ENCODE assay signal across 1 cellular context in the genomic region with DNA sequence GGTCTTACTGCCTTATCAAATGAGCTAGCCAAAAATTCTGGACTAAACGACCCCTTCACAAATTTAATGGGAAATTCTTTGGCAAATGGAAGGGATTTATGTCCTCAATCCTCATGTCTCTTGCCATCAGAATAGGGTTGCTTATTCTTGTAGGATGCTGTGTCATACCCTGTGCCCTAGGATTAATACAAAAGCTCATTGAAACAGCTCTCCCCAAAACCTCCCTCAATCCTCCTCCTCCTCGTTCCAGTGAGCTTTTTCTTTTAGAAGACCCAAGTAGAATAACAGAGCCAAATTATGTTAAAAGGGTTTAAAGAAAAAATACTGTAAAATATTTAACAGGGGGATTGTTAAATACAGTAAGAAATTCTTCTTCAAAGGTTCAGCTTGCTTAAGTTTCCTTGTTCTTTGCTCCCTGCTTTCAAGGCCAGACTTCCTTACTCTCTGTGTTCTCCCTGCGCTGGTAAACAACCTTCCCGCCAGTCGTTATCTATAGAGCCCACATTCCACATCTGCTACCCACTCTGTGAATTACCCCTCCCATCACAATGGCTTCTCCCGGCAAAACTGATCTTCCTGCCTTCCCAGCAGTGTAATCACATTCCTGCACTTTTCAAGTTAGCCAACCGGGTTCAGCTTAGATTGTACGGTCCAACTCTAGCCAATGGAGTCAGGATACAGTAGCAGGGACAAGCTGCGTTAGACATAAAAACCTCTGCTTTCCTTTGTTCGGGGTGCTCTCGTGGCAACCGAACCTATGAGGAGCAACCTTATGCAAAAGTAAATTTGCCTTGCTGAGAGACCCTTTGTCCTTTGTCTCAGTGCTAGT.
TF ChIP-seq lines count a peak whose summit lies in the region.

No MANE protein-coding gene starts in this region.

TF ChIP-seq in HepG2, 621 proteins besides CTCF, POLR2A, EP300 and RAD21 (continues in another document):
- TF ChIP-seq, protein P1, sequence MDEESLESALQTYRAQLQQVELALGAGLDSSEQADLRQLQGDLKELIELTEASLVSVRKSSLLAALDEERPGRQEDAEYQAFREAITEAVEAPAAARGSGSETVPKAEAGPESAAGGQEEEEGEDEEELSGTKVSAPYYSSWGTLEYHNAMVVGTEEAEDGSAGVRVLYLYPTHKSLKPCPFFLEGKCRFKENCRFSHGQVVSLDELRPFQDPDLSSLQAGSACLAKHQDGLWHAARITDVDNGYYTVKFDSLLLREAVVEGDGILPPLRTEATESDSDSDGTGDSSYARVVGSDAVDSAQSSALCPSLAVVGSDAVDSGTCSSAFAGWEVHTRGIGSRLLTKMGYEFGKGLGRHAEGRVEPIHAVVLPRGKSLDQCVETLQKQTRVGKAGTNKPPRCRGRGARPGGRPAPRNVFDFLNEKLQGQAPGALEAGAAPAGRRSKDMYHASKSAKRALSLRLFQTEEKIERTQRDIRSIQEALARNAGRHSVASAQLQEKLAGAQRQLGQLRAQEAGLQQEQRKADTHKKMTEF (CRISPR knock-in tag; IDR thresholded peaks at IDR 0.05) = peak; percentile 84
- TF ChIP-seq ZNF792 (CRISPR knock-in tag; IDR thresholded peaks at IDR 0.05) (peak; percentile 56; the same call in 1 of the 2 replicates), MTA3 (CRISPR knock-in tag; IDR thresholded peaks at IDR 0.05) (no peak), JDP2 (CRISPR knock-in tag; IDR thresholded peaks at IDR 0.05; ENCODE audit: borderline replicate concordance) (no peak), KDM6A (CRISPR knock-in tag; IDR thresholded peaks at IDR 0.05; ENCODE audit: low read depth) (peak; percentile 41; the same call in 1 of the 2 replicates), REPIN1 (CRISPR knock-in tag; IDR thresholded peaks at IDR 0.05; ENCODE audit: borderline replicate concordance, low read depth) (peak; percentile 54; the same call in 1 of the 2 replicates), SATB2 (CRISPR knock-in tag; IDR thresholded peaks at IDR 0.05) (no peak), MTA1 (CRISPR knock-in tag; IDR thresholded peaks at IDR 0.05; ENCODE audit: borderline replicate concordance) (no peak), FOXM1 (CRISPR knock-in tag; IDR thresholded peaks at IDR 0.05) (peak; percentile 98), NCOA2 (CRISPR knock-in tag; IDR thresholded peaks at IDR 0.05) (peak; percentile 89), RXRA (CRISPR knock-in tag; IDR thresholded peaks at IDR 0.05) (peak; percentile 48; the same call in 1 of the 2 replicates), ZBTB21 (CRISPR knock-in tag; IDR thresholded peaks at IDR 0.05) (no peak), ZNF644 (CRISPR knock-in tag; IDR thresholded peaks at IDR 0.05; ENCODE audit: low read depth) (peak; percentile 49; the same call in 1 of the 2 replicates), HDAC2 (CRISPR knock-in tag; IDR thresholded peaks at IDR 0.05) (peak; percentile 76; the same call in 1 of the 2 replicates), ZNF766 (CRISPR knock-in tag; IDR thresholded peaks at IDR 0.05; ENCODE audit: borderline replicate concordance) (0 out of 2 replicates have a peak, but pooled peaks have one; percentile 60), MIXL1 (CRISPR knock-in tag; IDR thresholded peaks at IDR 0.05) (no peak; the same call in 1 of the 2 replicates), ISL2 (CRISPR knock-in tag; IDR thresholded peaks at IDR 0.05) (peak; percentile 83), TP53 (CRISPR knock-in tag; conservative IDR thresholded peaks at IDR 0.05) (0 out of 2 replicates have a peak, but pooled peaks have one; percentile 35), REXO4 (CRISPR knock-in tag; IDR thresholded peaks at IDR 0.05; ENCODE audit: borderline replicate concordance) (no peak), ZNF660 (CRISPR knock-in tag; IDR thresholded peaks at IDR 0.05; ENCODE audit: borderline replicate concordance, low read depth) (no peak), MAFK (conservative IDR thresholded peaks at IDR 0.05 in 1 of 2, IDR thresholded peaks at IDR 0.05 in 1 of 2; ENCODE audit: low read length in 2 of 2) (no peak), NFIC (IDR thresholded peaks at IDR 0.05; ENCODE audit: low read length) (0 out of 2 replicates have a peak, but pooled peaks have one; percentile 28), GABPA (IDR thresholded peaks at IDR 0.05; ENCODE audit: low read depth, low read length) (no peak), GABPA (CRISPR knock-in tag; IDR thresholded peaks at IDR 0.05; ENCODE audit: low read depth) (peak; percentile 73), POGZ (CRISPR knock-in tag; IDR thresholded peaks at IDR 0.05) (peak; percentile 84), ELF1 (CRISPR knock-in tag; IDR thresholded peaks at IDR 0.05) (peak; percentile 49; the same call in 1 of the 2 replicates), FIP1L1 (IDR thresholded peaks at IDR 0.05; ENCODE audit: borderline replicate concordance, insufficient read depth, low read depth, low read length) (no peak), ZNF781 (CRISPR knock-in tag; IDR thresholded peaks at IDR 0.05; ENCODE audit: borderline replicate concordance, not compliant biosample characterization) (no peak), RBAK (CRISPR knock-in tag; IDR thresholded peaks at IDR 0.05) (no peak)
- TF ChIP-seq, protein P2, sequence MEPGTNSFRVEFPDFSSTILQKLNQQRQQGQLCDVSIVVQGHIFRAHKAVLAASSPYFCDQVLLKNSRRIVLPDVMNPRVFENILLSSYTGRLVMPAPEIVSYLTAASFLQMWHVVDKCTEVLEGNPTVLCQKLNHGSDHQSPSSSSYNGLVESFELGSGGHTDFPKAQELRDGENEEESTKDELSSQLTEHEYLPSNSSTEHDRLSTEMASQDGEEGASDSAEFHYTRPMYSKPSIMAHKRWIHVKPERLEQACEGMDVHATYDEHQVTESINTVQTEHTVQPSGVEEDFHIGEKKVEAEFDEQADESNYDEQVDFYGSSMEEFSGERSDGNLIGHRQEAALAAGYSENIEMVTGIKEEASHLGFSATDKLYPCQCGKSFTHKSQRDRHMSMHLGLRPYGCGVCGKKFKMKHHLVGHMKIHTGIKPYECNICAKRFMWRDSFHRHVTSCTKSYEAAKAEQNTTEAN (CRISPR knock-in tag; conservative IDR thresholded peaks at IDR 0.05) = 0 out of 2 replicates have a peak, but pooled peaks have one; percentile 30
- TF ChIP-seq, protein P3, sequence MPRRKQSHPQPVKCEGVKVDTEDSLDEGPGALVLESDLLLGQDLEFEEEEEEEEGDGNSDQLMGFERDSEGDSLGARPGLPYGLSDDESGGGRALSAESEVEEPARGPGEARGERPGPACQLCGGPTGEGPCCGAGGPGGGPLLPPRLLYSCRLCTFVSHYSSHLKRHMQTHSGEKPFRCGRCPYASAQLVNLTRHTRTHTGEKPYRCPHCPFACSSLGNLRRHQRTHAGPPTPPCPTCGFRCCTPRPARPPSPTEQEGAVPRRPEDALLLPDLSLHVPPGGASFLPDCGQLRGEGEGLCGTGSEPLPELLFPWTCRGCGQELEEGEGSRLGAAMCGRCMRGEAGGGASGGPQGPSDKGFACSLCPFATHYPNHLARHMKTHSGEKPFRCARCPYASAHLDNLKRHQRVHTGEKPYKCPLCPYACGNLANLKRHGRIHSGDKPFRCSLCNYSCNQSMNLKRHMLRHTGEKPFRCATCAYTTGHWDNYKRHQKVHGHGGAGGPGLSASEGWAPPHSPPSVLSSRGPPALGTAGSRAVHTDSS (CRISPR knock-in tag; conservative IDR thresholded peaks at IDR 0.05) = no peak
- TF ChIP-seq, protein P4, sequence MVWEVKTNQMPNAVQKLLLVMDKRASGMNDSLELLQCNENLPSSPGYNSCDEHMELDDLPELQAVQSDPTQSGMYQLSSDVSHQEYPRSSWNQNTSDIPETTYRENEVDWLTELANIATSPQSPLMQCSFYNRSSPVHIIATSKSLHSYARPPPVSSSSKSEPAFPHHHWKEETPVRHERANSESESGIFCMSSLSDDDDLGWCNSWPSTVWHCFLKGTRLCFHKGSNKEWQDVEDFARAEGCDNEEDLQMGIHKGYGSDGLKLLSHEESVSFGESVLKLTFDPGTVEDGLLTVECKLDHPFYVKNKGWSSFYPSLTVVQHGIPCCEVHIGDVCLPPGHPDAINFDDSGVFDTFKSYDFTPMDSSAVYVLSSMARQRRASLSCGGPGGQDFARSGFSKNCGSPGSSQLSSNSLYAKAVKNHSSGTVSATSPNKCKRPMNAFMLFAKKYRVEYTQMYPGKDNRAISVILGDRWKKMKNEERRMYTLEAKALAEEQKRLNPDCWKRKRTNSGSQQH (CRISPR knock-in tag; IDR thresholded peaks at IDR 0.05; ENCODE audit: low read depth) = peak; percentile 87; the same call in 1 of the 2 replicates
- TF ChIP-seq, protein P5, sequence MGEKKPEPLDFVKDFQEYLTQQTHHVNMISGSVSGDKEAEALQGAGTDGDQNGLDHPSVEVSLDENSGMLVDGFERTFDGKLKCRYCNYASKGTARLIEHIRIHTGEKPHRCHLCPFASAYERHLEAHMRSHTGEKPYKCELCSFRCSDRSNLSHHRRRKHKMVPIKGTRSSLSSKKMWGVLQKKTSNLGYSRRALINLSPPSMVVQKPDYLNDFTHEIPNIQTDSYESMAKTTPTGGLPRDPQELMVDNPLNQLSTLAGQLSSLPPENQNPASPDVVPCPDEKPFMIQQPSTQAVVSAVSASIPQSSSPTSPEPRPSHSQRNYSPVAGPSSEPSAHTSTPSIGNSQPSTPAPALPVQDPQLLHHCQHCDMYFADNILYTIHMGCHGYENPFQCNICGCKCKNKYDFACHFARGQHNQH (CRISPR knock-in tag; IDR thresholded peaks at IDR 0.05) = peak; percentile 85
- TF ChIP-seq, protein P6, sequence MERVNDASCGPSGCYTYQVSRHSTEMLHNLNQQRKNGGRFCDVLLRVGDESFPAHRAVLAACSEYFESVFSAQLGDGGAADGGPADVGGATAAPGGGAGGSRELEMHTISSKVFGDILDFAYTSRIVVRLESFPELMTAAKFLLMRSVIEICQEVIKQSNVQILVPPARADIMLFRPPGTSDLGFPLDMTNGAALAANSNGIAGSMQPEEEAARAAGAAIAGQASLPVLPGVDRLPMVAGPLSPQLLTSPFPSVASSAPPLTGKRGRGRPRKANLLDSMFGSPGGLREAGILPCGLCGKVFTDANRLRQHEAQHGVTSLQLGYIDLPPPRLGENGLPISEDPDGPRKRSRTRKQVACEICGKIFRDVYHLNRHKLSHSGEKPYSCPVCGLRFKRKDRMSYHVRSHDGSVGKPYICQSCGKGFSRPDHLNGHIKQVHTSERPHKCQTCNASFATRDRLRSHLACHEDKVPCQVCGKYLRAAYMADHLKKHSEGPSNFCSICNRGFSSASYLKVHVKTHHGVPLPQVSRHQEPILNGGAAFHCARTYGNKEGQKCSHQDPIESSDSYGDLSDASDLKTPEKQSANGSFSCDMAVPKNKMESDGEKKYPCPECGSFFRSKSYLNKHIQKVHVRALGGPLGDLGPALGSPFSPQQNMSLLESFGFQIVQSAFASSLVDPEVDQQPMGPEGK (CRISPR knock-in tag; IDR thresholded peaks at IDR 0.05) = peak; percentile 94
- TF ChIP-seq, protein P7, sequence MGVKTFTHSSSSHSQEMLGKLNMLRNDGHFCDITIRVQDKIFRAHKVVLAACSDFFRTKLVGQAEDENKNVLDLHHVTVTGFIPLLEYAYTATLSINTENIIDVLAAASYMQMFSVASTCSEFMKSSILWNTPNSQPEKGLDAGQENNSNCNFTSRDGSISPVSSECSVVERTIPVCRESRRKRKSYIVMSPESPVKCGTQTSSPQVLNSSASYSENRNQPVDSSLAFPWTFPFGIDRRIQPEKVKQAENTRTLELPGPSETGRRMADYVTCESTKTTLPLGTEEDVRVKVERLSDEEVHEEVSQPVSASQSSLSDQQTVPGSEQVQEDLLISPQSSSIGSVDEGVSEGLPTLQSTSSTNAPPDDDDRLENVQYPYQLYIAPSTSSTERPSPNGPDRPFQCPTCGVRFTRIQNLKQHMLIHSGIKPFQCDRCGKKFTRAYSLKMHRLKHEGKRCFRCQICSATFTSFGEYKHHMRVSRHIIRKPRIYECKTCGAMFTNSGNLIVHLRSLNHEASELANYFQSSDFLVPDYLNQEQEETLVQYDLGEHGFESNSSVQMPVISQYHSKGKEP (CRISPR knock-in tag; IDR thresholded peaks at IDR 0.05) = peak; percentile 24; the same call in 1 of the 2 replicates
- TF ChIP-seq, protein P8, sequence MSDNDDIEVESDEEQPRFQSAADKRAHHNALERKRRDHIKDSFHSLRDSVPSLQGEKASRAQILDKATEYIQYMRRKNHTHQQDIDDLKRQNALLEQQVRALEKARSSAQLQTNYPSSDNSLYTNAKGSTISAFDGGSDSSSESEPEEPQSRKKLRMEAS (IDR thresholded peaks at IDR 0.05) = peak; percentile 67
- TF ChIP-seq, protein P9, sequence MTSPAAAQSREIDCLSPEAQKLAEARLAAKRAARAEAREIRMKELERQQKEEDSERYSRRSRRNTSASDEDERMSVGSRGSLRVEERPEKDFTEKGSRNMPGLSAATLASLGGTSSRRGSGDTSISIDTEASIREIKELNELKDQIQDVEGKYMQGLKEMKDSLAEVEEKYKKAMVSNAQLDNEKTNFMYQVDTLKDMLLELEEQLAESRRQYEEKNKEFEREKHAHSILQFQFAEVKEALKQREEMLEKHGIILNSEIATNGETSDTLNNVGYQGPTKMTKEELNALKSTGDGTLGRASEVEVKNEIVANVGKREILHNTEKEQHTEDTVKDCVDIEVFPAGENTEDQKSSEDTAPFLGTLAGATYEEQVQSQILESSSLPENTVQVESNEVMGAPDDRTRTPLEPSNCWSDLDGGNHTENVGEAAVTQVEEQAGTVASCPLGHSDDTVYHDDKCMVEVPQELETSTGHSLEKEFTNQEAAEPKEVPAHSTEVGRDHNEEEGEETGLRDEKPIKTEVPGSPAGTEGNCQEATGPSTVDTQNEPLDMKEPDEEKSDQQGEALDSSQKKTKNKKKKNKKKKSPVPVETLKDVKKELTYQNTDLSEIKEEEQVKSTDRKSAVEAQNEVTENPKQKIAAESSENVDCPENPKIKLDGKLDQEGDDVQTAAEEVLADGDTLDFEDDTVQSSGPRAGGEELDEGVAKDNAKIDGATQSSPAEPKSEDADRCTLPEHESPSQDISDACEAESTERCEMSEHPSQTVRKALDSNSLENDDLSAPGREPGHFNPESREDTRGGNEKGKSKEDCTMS (CRISPR knock-in tag; conservative IDR thresholded peaks at IDR 0.05) = peak; percentile 73; the same call in 1 of the 2 replicates
- TF ChIP-seq, protein P10, sequence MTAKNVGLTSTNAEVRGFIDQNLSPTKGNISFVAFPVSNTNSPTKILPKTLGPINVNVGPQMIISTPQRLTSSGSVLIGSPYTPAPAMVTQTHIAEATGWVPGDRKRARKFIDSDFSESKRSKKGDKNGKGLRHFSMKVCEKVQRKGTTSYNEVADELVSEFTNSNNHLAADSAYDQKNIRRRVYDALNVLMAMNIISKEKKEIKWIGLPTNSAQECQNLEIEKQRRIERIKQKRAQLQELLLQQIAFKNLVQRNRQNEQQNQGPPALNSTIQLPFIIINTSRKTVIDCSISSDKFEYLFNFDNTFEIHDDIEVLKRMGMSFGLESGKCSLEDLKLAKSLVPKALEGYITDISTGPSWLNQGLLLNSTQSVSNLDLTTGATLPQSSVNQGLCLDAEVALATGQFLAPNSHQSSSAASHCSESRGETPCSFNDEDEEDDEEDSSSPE (CRISPR knock-in tag; IDR thresholded peaks at IDR 0.05) = peak; percentile 93
- TF ChIP-seq, protein P11, sequence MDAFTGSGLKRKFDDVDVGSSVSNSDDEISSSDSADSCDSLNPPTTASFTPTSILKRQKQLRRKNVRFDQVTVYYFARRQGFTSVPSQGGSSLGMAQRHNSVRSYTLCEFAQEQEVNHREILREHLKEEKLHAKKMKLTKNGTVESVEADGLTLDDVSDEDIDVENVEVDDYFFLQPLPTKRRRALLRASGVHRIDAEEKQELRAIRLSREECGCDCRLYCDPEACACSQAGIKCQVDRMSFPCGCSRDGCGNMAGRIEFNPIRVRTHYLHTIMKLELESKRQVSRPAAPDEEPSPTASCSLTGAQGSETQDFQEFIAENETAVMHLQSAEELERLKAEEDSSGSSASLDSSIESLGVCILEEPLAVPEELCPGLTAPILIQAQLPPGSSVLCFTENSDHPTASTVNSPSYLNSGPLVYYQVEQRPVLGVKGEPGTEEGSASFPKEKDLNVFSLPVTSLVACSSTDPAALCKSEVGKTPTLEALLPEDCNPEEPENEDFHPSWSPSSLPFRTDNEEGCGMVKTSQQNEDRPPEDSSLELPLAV (CRISPR knock-in tag; conservative IDR thresholded peaks at IDR 0.05; ENCODE audit: low read depth) = no peak
